In genomic region chr10:5620223-5620721, GRCh38 we compare ENCODE assay signal across 25 cellular contexts. TPM values are rescaled to one million over a fixed set of nuclear protein-coding genes. Genes with fewer than 3 reads are reported as not detected.
DNase-seq lines count a peak whose midpoint lies in the region; ATAC-seq, FAIRE-seq and TF ChIP-seq lines count a peak whose summit lies in the region.
"Had no signal": no experiment of that assay in that cellular context is flagged by ENCODE, and none has a peak within 500 bp of the region (broad histone marks: within the 10 kb centered on the region; RNA-seq: fewer than 3 reads in every experiment).

No MANE protein-coding gene starts in this region.

- H3K9me3 ChIP-seq in HEK293 (ENCODE audit: control insufficient read depth, insufficient read depth, low read depth, low read length), result no peaks in the 10 kb centered on the region
- no peaks in the 10 kb centered on the region for H3K9me3 ChIP-seq in endothelial cell of umbilical vein (replicated peaks; ENCODE audit: control insufficient read depth, insufficient read depth, low read length)
- no peaks in the 10 kb centered on the region for H3K9me3 ChIP-seq in testis
- H3K9me3 ChIP-seq: upper lobe of left lung had no signal

- DNase-seq in endothelial cell of umbilical vein (ENCODE audit: low read depth, low spot score) (no peak), nephron progenitor cell (no peak), testis (no peak), LoVo (ENCODE audit: low spot score) (no peak)
- no peak for DNase-seq in activated CD4-positive, alpha-beta T cell treated with anti-CD3 and anti-CD28 coated beads, Interleukin-2, amount 50 U/mL, for 4 hours
- DNase-seq: activated CD4-positive, alpha-beta T cell treated with anti-CD3 and anti-CD28 coated beads for 4 hours; activated naive CD4-positive, alpha-beta T cell treated with anti-CD3 and anti-CD28 coated beads, Interleukin-2, amount 50 U/mL, for 16 hours; activated T-cell treated with anti-CD3 and anti-CD28 coated beads, Interleukin-2, amount 50 U/mL, for 72 hours; anterior cingulate cortex; CD4-positive, CD25-positive, alpha-beta regulatory T cell; cerebellar nuclear complex; erythroblast; kidney glomerular epithelial cell; NCI-H146; NCI-H524 treated with DMSO at 0.1 percent for 48 hours; stimulated activated CD4-positive, alpha-beta T cell treated with anti-CD3 and anti-CD28 coated beads, Interleukin-4, amount 100 ng/mL, for 1 hour; stimulated activated naive CD4-positive, alpha-beta T cell treated with Interleukin-2 at 50 U/mL for 16 hours; T-helper 17 cell; upper lobe of left lung had no signal

- H3K4me1 Mint-ChIP-seq in nephron progenitor cell, result peaks cover 56% of the 10 kb centered on the region

- ATAC-seq in HG03565 (IDR thresholded peaks at IDR 0.05; ENCODE audit: unreplicated experiment), result no peak
- ATAC-seq: activated T-cell treated with anti-CD3 and anti-CD28 coated beads, Interleukin-2, amount 50 U/mL, for 72 hours; HCT116; K562; T-helper 17 cell had no signal

- no peak for FAIRE-seq in endothelial cell of umbilical vein (lab: Jason Lieb, UNC)
- FAIRE-seq: K562, RCC 7860 had no signal

- H3K9ac ChIP-seq in endothelial cell of umbilical vein (replicated peaks; ENCODE audit: extremely low read depth, insufficient read depth, low read length), result no peak overlapping the region

- H3K9me1 ChIP-seq in endothelial cell of umbilical vein (replicated peaks; ENCODE audit: control insufficient read depth, extremely low read depth, insufficient read depth, low read length), result no peaks in the 10 kb centered on the region

- TF ChIP-seq CTCF in HEK293 (tag by site-specific recombination; IDR thresholded peaks at IDR 0.05) (no peak), endothelial cell of umbilical vein (IDR thresholded peaks at IDR 0.05; ENCODE audit: extremely low read depth in 1 of 2, insufficient read depth in 1 of 2, low read depth in 1 of 2, low read length in 2 of 2) (no peak), nephron progenitor cell (IDR thresholded peaks at IDR 0.05) (no peak), testis (IDR thresholded peaks at IDR 0.05) (no peak)

- POLR2A ChIA-PET in HEK293 (lab: Yijun Ruan, JAX) (no interaction called here), endothelial cell of umbilical vein (lab: Charles Lee) (no interaction called here)

- H3K79me2 ChIP-seq in endothelial cell of umbilical vein (ENCODE audit: control insufficient read depth, insufficient read depth, low read length), result no peaks in the 10 kb centered on the region

- 65% methylated on average over 10 to 11 of the region's 11 CpGs for WGBS in testis, 2 donors

- peak overlapping the region; percentile 82 for H3K27ac Mint-ChIP-seq in nephron progenitor cell
- H3K27ac Mint-ChIP-seq: activated T-cell treated with anti-CD3 and anti-CD28 coated beads, Interleukin-2, amount 50 U/mL, for 72 hours; CD4-positive, CD25-positive, alpha-beta regulatory T cell; progenitor cell of endocrine pancreas; T-helper 17 cell had no signal

- H3K27me3 Mint-ChIP-seq in nephron progenitor cell (ENCODE audit: low read depth, poor library complexity), result peaks cover 5% of the 10 kb centered on the region

- no peaks in the 10 kb centered on the region for H3K9me3 Mint-ChIP-seq in nephron progenitor cell
- H3K9me3 Mint-ChIP-seq: activated T-cell treated with anti-CD3 and anti-CD28 coated beads, Interleukin-2, amount 50 U/mL, for 72 hours had no signal

- H3K27ac ChIP-seq in HEK293 (ENCODE audit: extremely low read depth, low read depth, low read length) (no peak overlapping the region), endothelial cell of umbilical vein (ENCODE audit: insufficient read depth, low read depth, low read length) (no peak overlapping the region), testis (peak overlapping the region; percentile 41 to 46)
- H3K27ac ChIP-seq: upper lobe of left lung had no signal

- no peaks in the 10 kb centered on the region for H3K36me3 Mint-ChIP-seq in nephron progenitor cell (ENCODE audit: low read depth)
- H3K36me3 Mint-ChIP-seq: CD4-positive, CD25-positive, alpha-beta regulatory T cell had no signal

- H3K27me3 ChIP-seq in endothelial cell of umbilical vein (ENCODE audit: control insufficient read depth in 2 of 2, insufficient read depth in 2 of 2, low read length in 2 of 2), result no peaks in the 10 kb centered on the region
- no peaks in the 10 kb centered on the region for H3K27me3 ChIP-seq in testis
- H3K27me3 ChIP-seq: upper lobe of left lung had no signal

- intact Hi-C loops in endothelial cell of umbilical vein (cut with micrococcal nuclease), result no loop called here
- intact Hi-C loops in testis (cut with DNase I; ENCODE audit: low total_unique reads), result loop anchor here (5.0 kb wide), 1 partner anchor 178 kb away; no protein-coding TSS in a partner anchor

- no peak overlapping the region for H3K4me3 ChIP-seq in HEK293 (ENCODE audit: low read depth, low read length)
- H3K4me3 ChIP-seq in endothelial cell of umbilical vein (replicated peaks in 1 of 3; ENCODE audit: insufficient read depth in 1 of 3, low read depth in 1 of 3, low read length in 3 of 3), result no peak overlapping the region
- no peak overlapping the region for H3K4me3 ChIP-seq in testis
- H3K4me3 ChIP-seq: K562, upper lobe of left lung had no signal

- BruUV-seq in endothelial cell of umbilical vein (replicated peaks; lab: Mats Ljungman, UMichigan), result no TSS peak

- CTCF ChIA-PET in HEK293 (lab: Yijun Ruan, JAX) (interaction anchor here (0.7 to 7.9 kb wide), 5 partner anchors 10 to 208 kb away, joined by 3 to 207 read pairs (median 4); no protein-coding TSS in a partner anchor), endothelial cell of umbilical vein (lab: Charles Lee) (interaction anchor here (1.0 to 3.5 kb wide), 5 partner anchors 9 to 186 kb away, joined by 3 to 49 read pairs (median 8); no protein-coding TSS in a partner anchor)

- no peak overlapping the region for H3K4me2 ChIP-seq in endothelial cell of umbilical vein (ENCODE audit: insufficient read depth, low read length)

- TF ChIP-seq POLR2A in endothelial cell of umbilical vein (IDR thresholded peaks at IDR 0.05; ENCODE audit: low read depth, low read length) (no peak), testis (IDR thresholded peaks at IDR 0.05) (no peak)

- no peak overlapping the region for H3K4me3 Mint-ChIP-seq in nephron progenitor cell
- H3K4me3 Mint-ChIP-seq: activated T-cell treated with anti-CD3 and anti-CD28 coated beads, Interleukin-2, amount 50 U/mL, for 72 hours; CD4-positive, CD25-positive, alpha-beta regulatory T cell; T-helper 17 cell had no signal

- H3K36me3 ChIP-seq in HEK293 (ENCODE audit: control insufficient read depth in 2 of 2, insufficient read depth in 1 of 2, low read length in 2 of 2) (no peaks in the 10 kb centered on the region), endothelial cell of umbilical vein (ENCODE audit: control insufficient read depth in 2 of 2, extremely low read depth in 1 of 2, insufficient read depth in 2 of 2, low read length in 2 of 2) (no peaks in the 10 kb centered on the region), testis (ENCODE audit: low read depth, missing control alignments) (no peaks in the 10 kb centered on the region)
- H3K36me3 ChIP-seq: upper lobe of left lung had no signal

- H3K4me1 ChIP-seq in HEK293 (ENCODE audit: control insufficient read depth, insufficient read depth, low read length), result no peaks in the 10 kb centered on the region
- no peaks in the 10 kb centered on the region for H3K4me1 ChIP-seq in endothelial cell of umbilical vein (ENCODE audit: control insufficient read depth, extremely low read depth, insufficient read depth, low read length)
- H3K4me1 ChIP-seq in testis, result peaks cover 37% of the 10 kb centered on the region

- H4K20me1 ChIP-seq in endothelial cell of umbilical vein (replicated peaks; ENCODE audit: control insufficient read depth, extremely low read depth, insufficient read depth, low read length), result no peaks in the 10 kb centered on the region

- peak overlapping the region; percentile 7 for H2AFZ ChIP-seq in endothelial cell of umbilical vein (ENCODE audit: low read depth, low read length)

- dilution Hi-C loops in endothelial cell of umbilical vein (cut with MboI; ENCODE audit: extremely low pct_ligation_motif_present, low sequenced_read_pairs), result no loop called here

TF ChIP-seq in HEK293, 187 proteins besides CTCF, POLR2A, EP300 and RAD21:
- TF ChIP-seq ZNF211 (tag by site-specific recombination; IDR thresholded peaks at IDR 0.05; ENCODE audit: low read depth) (no peak), EGR2 (tag by site-specific recombination; IDR thresholded peaks at IDR 0.05; ENCODE audit: low read depth) (peak; percentile 65; the same call in 1 of the 2 replicates), ZFHX2 (tag by site-specific recombination; conservative IDR thresholded peaks at IDR 0.05) (peak; percentile 43; the same call in 1 of the 2 replicates), ZNF19 (tag by site-specific recombination; IDR thresholded peaks at IDR 0.05; ENCODE audit: low read depth) (no peak)

TF ChIP-seq in endothelial cell of umbilical vein, 7 proteins besides CTCF, POLR2A, EP300 and RAD21:
- TF ChIP-seq GATA2 (IDR thresholded peaks at IDR 0.05; ENCODE audit: insufficient read depth, insufficient read length, low read depth, low read length), result no peak
- no peak for TF ChIP-seq MAX (IDR thresholded peaks at IDR 0.05; ENCODE audit: insufficient read depth, insufficient read length)
- TF ChIP-seq FOS (IDR thresholded peaks at IDR 0.05; ENCODE audit: borderline replicate concordance, insufficient read depth, low read length), result no peak
- no peak for TF ChIP-seq POLR2AphosphoS5 (IDR thresholded peaks at IDR 0.05; ENCODE audit: insufficient read depth, low read depth, low read length)
- TF ChIP-seq MYC (IDR thresholded peaks at IDR 0.05; ENCODE audit: low read depth, low read length), result no peak
- TF ChIP-seq EZH2 (IDR thresholded peaks at IDR 0.05; ENCODE audit: borderline replicate concordance, low read depth, low read length, severe bottlenecking), result no peak
- TF ChIP-seq JUN (IDR thresholded peaks at IDR 0.05; ENCODE audit: borderline replicate concordance, insufficient read depth, insufficient read length, low read depth), result no peak

RNA-seq across cellular contexts. Expression of gene ASB13, which starts 46.1 kb away (rescaled TPM):
- total RNA-seq in endothelial cell of umbilical vein (7.3 and 7.9 TPM in 2 replicates), testis (10 to 100 TPM in 1 of 2 donors, 1 to 10 TPM in 1; 9.4 to 14.1 TPM)
- polyA plus RNA-seq in endothelial cell of umbilical vein (5.5 and 6.3 TPM in 2 replicates), testis (ENCODE audit: insufficient read depth, low read depth, low replicate concordance) (12.3 TPM)
- 4.0 and 4.2 TPM in 2 replicates for polyA plus RNA-seq in endothelial cell of umbilical vein (2011; cell fraction: cytosol; rRNA removed)
- polyA plus RNA-seq in endothelial cell of umbilical vein (2011; cell fraction: nucleus; rRNA removed), result 2.3 and 2.9 TPM in 2 replicates
- polyA plus RNA-seq in endothelial cell of umbilical vein (2012), result 6.2 and 6.3 TPM in 2 replicates
- 5.9 and 7.4 TPM in 2 replicates for polyA minus RNA-seq in endothelial cell of umbilical vein
- polyA minus RNA-seq in endothelial cell of umbilical vein (2011; cell fraction: cytosol; rRNA and poly(A)+ RNA removed), result 18.3 TPM
- 1.9 and 2.2 TPM in 2 replicates for polyA minus RNA-seq in endothelial cell of umbilical vein (2011; cell fraction: nucleus; rRNA and poly(A)+ RNA removed)

Comparison
In these comparisons a context has a peak if more than half of its experiments do, and no peak if none do; other contexts are left out.
1. H3K27ac ChIP-seq: peak in testis (2 of 2); none in HEK293 (single experiment) and endothelial cell of umbilical vein (single experiment).